ENCODE assay signal across 7 cellular contexts in the genomic region with DNA sequence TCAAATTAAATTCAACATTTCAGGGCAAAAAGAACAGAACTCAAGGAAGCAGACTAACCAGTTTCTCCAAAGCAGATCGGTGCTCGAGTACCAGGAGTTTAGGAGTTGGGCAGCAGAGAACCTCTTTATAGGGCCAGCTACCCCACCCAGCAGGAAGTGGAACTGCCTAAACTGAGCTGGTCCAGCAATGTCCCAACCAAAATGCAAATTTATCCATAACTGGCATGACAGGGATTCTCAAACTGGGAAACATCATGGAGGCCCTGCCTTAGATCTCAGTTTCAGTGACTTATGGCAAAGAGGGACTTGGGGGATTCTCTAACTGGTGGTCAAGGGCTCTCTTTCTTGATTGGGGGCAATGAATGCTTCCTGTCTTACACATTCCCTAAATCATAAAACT. TPM values are rescaled to one million over a fixed set of nuclear protein-coding genes. Genes with fewer than 3 reads are reported as not detected.
"Had no signal": no experiment of that assay in that cellular context is flagged by ENCODE, and none has a peak within 500 bp of the region (broad histone marks: within the 10 kb centered on the region; RNA-seq: fewer than 3 reads in every experiment).

A gene (minus strand): TSS at position 101 of the 400 bp plus-strand sequence. CDS start 772 bp downstream, outside the sequence.

- H3K9me3 Mint-ChIP-seq: H9 had no signal

- H2AFZ ChIP-seq: GM23248 had no signal

- H3K4me1 Mint-ChIP-seq: H9 had no signal

- H3K4me3 Mint-ChIP-seq: H9 had no signal

- H3K27ac ChIP-seq: GM23248 had no signal

- H3K9ac ChIP-seq: GM23248 had no signal

- DNase-seq: GM23248, GOT3, H9, HCEC 1CT, IMR-90, KBM-7 had no signal

- H3K4me3 ChIP-seq: GM23248 had no signal

RNA-seq across cellular contexts. Expression of the gene that starts here (rescaled TPM):
- total RNA-seq: GM23248, H9, HT-29, IMR-90 had no signal
- polyA plus RNA-seq: GM23248, IMR-90 had no signal
